In the genomic region with DNA sequence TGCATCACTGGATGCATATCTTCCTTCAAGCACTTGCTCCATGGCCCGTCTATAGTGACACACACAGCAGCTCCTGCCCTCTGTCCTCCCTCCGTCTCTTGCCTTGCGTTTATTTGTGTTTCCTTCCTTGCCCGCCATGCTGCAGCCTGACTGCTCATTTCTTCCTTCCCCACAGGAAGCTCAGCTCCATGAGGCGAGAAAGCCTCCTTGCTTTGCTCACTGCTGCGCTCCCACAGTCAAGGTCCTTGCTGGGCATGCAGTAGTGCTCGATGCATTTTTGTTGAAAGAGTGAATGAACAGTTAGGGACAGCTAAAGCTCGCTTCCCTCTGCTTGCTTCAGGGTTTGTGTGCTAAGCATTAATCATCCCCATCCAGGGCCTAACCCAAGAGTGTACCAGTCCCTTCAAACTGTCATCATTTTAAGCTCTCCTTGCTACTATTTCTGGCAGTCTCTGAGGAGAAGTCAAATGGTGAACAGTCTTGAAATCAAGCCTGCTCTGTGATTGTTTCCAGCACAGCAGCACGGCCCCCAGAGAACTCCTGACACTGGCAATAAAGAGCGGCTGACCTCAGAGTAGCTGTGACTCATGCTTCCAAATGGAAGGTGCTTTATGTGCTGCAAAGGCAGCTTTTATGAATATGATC, we compare ENCODE assay signal across 12 cellular contexts.
DNase-seq lines count a peak whose midpoint lies in the region; ATAC-seq, FAIRE-seq and TF ChIP-seq lines count a peak whose summit lies in the region.
"Had no signal": no experiment of that assay in that cellular context is flagged by ENCODE, and none has a peak within 500 bp of the region (broad histone marks: within the 10 kb centered on the region; RNA-seq: fewer than 3 reads in every experiment).

No MANE protein-coding gene starts in this region.

- FAIRE-seq in HTR-8/SVneo (lab: Jason Lieb, UNC), result no peak

- H3K9me3 ChIP-seq in AG04450 (ENCODE audit: control insufficient read depth, insufficient read depth, low read length), result no peaks in the 10 kb centered on the region
- H3K9me3 ChIP-seq in PC-3 (ENCODE audit: low read length), result no peaks in the 10 kb centered on the region
- no peaks in the 10 kb centered on the region for H3K9me3 ChIP-seq in neural progenitor cell (ENCODE audit: low read depth)
- H3K9me3 ChIP-seq in CD4-positive, alpha-beta T cell (ENCODE audit: control insufficient read depth, low read length), result no peaks in the 10 kb centered on the region
- H3K9me3 ChIP-seq: HAP-1 had no signal

- POLR2A ChIA-PET in AG04450 (lab: Yijun Ruan, JAX), result no interaction called here
- POLR2A ChIA-PET in PC-3 (lab: Charles Lee; ENCODE audit: unreplicated experiment), result no interaction called here
- POLR2A ChIA-PET in CD4-positive, alpha-beta T cell (lab: Charles Lee), result no interaction called here

- ATAC-seq in PC-3, result no peak
- no peak for ATAC-seq in GM19023 (IDR thresholded peaks at IDR 0.05; ENCODE audit: unreplicated experiment)
- no peak for ATAC-seq in CD4-positive, alpha-beta T cell (ENCODE audit: poor library complexity)

- no peaks in the 10 kb centered on the region for H3K9me2 ChIP-seq in PC-3 (replicated peaks; ENCODE audit: low read length)

- H3K27me3 Mint-ChIP-seq in neural progenitor cell (ENCODE audit: insufficient read depth, low read depth) (peaks cover 2% of the 10 kb centered on the region), HFFc6 (ENCODE audit: insufficient read depth) (no peaks in the 10 kb centered on the region)
- no peaks in the 10 kb centered on the region for H3K27me3 Mint-ChIP-seq in CD4-positive, alpha-beta T cell

- H3K4me1 ChIP-seq in PC-3 (ENCODE audit: insufficient read depth, low read length) (no peaks in the 10 kb centered on the region), neural progenitor cell (peaks cover 6% of the 10 kb centered on the region)
- H3K4me1 ChIP-seq: HAP-1 had no signal

- H3K4me3 ChIP-seq in AG04450 (ENCODE audit: low read depth, low read length) (no peak overlapping the region), PC-3 (ENCODE audit: low read length) (no peak overlapping the region), fibroblast of villous mesenchyme (ENCODE audit: low read depth, low read length) (no peak overlapping the region), neural progenitor cell (no peak overlapping the region)
- H3K4me3 ChIP-seq: HAP-1 had no signal

- H3K4me2 ChIP-seq in PC-3 (ENCODE audit: low read length), result no peak overlapping the region
- no peak overlapping the region for H3K4me2 ChIP-seq in neural progenitor cell

- CTCF ChIA-PET in AG04450 (lab: Charles Lee) (no interaction called here), PC-3 (lab: Charles Lee) (no interaction called here)
- CTCF ChIA-PET in CD4-positive, alpha-beta T cell (lab: Charles Lee), result no interaction called here

- H3K9me3 Mint-ChIP-seq in neural progenitor cell (no peaks in the 10 kb centered on the region), HFFc6 (peaks cover 9% of the 10 kb centered on the region)
- H3K9me3 Mint-ChIP-seq in CD4-positive, alpha-beta T cell, result no peaks in the 10 kb centered on the region
- H3K9me3 Mint-ChIP-seq: T-helper 1 cell treated with Interleukin-12 subunit alpha and Interleukin-12 subunit beta and Interleukin-4 antibody, amounts not matched to agents 30 μg/mL and 1 μg/mL, for 36 hours had no signal

- H3K27me3 ChIP-seq in AG04450 (ENCODE audit: control insufficient read depth, insufficient read depth, low read length), result no peaks in the 10 kb centered on the region
- no peaks in the 10 kb centered on the region for H3K27me3 ChIP-seq in PC-3 (ENCODE audit: low read length)
- H3K27me3 ChIP-seq in neural progenitor cell, result no peaks in the 10 kb centered on the region
- no peaks in the 10 kb centered on the region for H3K27me3 ChIP-seq in CD4-positive, alpha-beta T cell (ENCODE audit: control insufficient read depth, insufficient read depth, low read length)

- H2AFZ ChIP-seq in PC-3 (ENCODE audit: low read length) (no peak overlapping the region), neural progenitor cell (replicated peaks) (peak overlapping the region; percentile 70)

- TF ChIP-seq CTCF in AG04450 (IDR thresholded peaks at IDR 0.05; ENCODE audit: low read depth, low read length), result no peak
- TF ChIP-seq CTCF in PC-3 (conservative IDR thresholded peaks at IDR 0.05; ENCODE audit: low read depth, low read length), result no peak
- no peak for TF ChIP-seq CTCF in fibroblast of villous mesenchyme (IDR thresholded peaks at IDR 0.05; ENCODE audit: insufficient read depth, low read depth, low read length)
- no peak for TF ChIP-seq CTCF in neural progenitor cell (IDR thresholded peaks at IDR 0.05)
- no peak for TF ChIP-seq CTCF in HFFc6 (IDR thresholded peaks at IDR 0.05)
- no peak for TF ChIP-seq CTCF in CD4-positive, alpha-beta T cell (IDR thresholded peaks at IDR 0.05)

- DNase-seq in AG04450 (ENCODE audit: low read depth, low spot score), result peak; percentile 6
- DNase-seq in PC-3, result peak; percentile 4
- peak; percentile 0 for DNase-seq in fibroblast of villous mesenchyme (ENCODE audit: low read depth)
- no peak for DNase-seq in neural progenitor cell (ENCODE audit: low spot score)
- no peak for DNase-seq in HFFc6
- no peak for DNase-seq in CD4-positive, alpha-beta T cell
- no peak for DNase-seq in HTR-8/SVneo (ENCODE audit: insufficient read length, low spot score)
- DNase-seq: activated effector memory CD4-positive, alpha-beta T cell treated with Interleukin-2 at 50 U/mL for 16 hours had no signal

- H3F3A ChIP-seq in PC-3 (ENCODE audit: low read length, unreplicated experiment) (no peaks in the 10 kb centered on the region), neural progenitor cell (ENCODE audit: low read depth) (no peaks in the 10 kb centered on the region)

- H3K27ac Mint-ChIP-seq in neural progenitor cell (no peak overlapping the region), HFFc6 (no peak overlapping the region)
- no peak overlapping the region for H3K27ac Mint-ChIP-seq in CD4-positive, alpha-beta T cell
- H3K27ac Mint-ChIP-seq: T-helper 1 cell treated with Interleukin-12 subunit alpha and Interleukin-12 subunit beta and Interleukin-4 antibody, amounts not matched to agents 30 μg/mL and 1 μg/mL, for 36 hours had no signal

- H4K20me1 ChIP-seq in PC-3 (ENCODE audit: low read length) (no peaks in the 10 kb centered on the region), neural progenitor cell (ENCODE audit: low read depth) (no peaks in the 10 kb centered on the region)

- H3K79me2 ChIP-seq in PC-3 (ENCODE audit: low read length) (no peaks in the 10 kb centered on the region), neural progenitor cell (ENCODE audit: low read depth) (no peaks in the 10 kb centered on the region)

- H3K36me3 ChIP-seq in PC-3 (ENCODE audit: low read depth, low read length) (no peaks in the 10 kb centered on the region), neural progenitor cell (no peaks in the 10 kb centered on the region)
- H3K36me3 ChIP-seq: HAP-1 had no signal

- intact Hi-C loops in PC-3 (cut with micrococcal nuclease), result no loop called here
- intact Hi-C loops in CD4-positive, alpha-beta T cell (cut with DNase I, micrococcal nuclease), result no loop called here

- H3K27ac ChIP-seq in AG04450 (ENCODE audit: low read depth, low read length) (no peak overlapping the region), PC-3 (ENCODE audit: low read length) (no peak overlapping the region), neural progenitor cell (no peak overlapping the region)
- no peak overlapping the region for H3K27ac ChIP-seq in CD4-positive, alpha-beta T cell (ENCODE audit: low read depth, low read length)
- H3K27ac ChIP-seq: epithelial cell of prostate had no signal

- H3K4me3 Mint-ChIP-seq in neural progenitor cell (no peak overlapping the region), HFFc6 (no peak overlapping the region)
- H3K4me3 Mint-ChIP-seq in CD4-positive, alpha-beta T cell, result no peak overlapping the region
- H3K4me3 Mint-ChIP-seq: T-helper 1 cell treated with Interleukin-12 subunit alpha and Interleukin-12 subunit beta and Interleukin-4 antibody, amounts not matched to agents 30 μg/mL and 1 μg/mL, for 36 hours had no signal

- H3K4me1 Mint-ChIP-seq in neural progenitor cell (peaks cover 3% of the 10 kb centered on the region), HFFc6 (ENCODE audit: low read depth) (no peaks in the 10 kb centered on the region)
- no peaks in the 10 kb centered on the region for H3K4me1 Mint-ChIP-seq in CD4-positive, alpha-beta T cell (ENCODE audit: low read depth)

- H3K9ac ChIP-seq in PC-3 (ENCODE audit: low read length) (no peak overlapping the region), neural progenitor cell (no peak overlapping the region)

- BruUV-seq in PC-3 (replicated peaks; lab: Mats Ljungman, UMichigan), result no TSS peak

- H3K36me3 Mint-ChIP-seq in neural progenitor cell (no peaks in the 10 kb centered on the region), HFFc6 (ENCODE audit: low read depth) (0 out of 2 replicates have a peak, but pooled peaks cover 4% of the 10 kb centered on the region)
- no peaks in the 10 kb centered on the region for H3K36me3 Mint-ChIP-seq in CD4-positive, alpha-beta T cell (ENCODE audit: low read depth)

Comparison
In these comparisons a context has a peak if more than half of its experiments do, and no peak if none do; other contexts are left out.
1. DNase-seq: peak in AG04450 (single experiment), PC-3 (single experiment) and fibroblast of villous mesenchyme (single experiment); none in neural progenitor cell (single experiment), HFFc6 (single experiment), CD4-positive, alpha-beta T cell (0 of 10) and HTR-8/SVneo (single experiment).